In the genomic region with DNA sequence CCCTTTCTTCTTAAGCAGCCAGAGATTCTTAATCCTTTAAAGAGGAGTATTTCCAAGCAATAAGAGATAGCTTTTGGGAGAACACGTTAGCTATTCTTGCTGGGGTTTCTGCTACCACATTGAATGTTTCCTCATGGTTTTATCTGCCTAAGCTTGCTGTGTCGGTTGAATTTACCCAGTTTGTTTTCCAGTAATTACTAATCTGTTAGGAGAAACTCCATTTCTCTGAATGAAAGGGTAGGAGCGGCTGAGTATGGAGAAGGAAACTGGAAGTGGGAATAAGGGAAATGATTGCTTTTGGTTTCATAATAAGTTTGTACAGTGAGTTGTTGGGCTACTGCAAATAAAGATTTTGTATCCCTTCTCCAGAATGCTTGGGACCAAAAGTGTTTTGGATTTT, we compare ENCODE assay signal across 8 cellular contexts. TPM values are rescaled to one million over a fixed set of nuclear protein-coding genes. Genes with fewer than 3 reads are reported as not detected.
DNase-seq lines count a peak whose midpoint lies in the region; ATAC-seq and TF ChIP-seq lines count a peak whose summit lies in the region.

No MANE protein-coding gene starts in this region.

- ATAC-seq in Right ventricle myocardium inferior (no peak), omental fat pad (ENCODE audit: low FRiP score) (no peak), GM19452 (IDR thresholded peaks at IDR 0.05; ENCODE audit: unreplicated experiment) (no peak), GM21825 (IDR thresholded peaks at IDR 0.05; ENCODE audit: unreplicated experiment) (no peak)

- WGBS in mesenchymal stem cell, result 24% methylated on average over 3 of the region's 3 CpGs

- DNase-seq in right atrium auricular region (ENCODE audit: low spot score), result no peak
- DNase-seq in Right ventricle myocardium inferior (ENCODE audit: missing footprints), result no peak
- peak; percentile 25 for DNase-seq in astrocyte of the hippocampus (ENCODE audit: low read depth, low spot score)
- peak; percentile 45 for DNase-seq in mesenchymal stem cell
- DNase-seq in omental fat pad (ENCODE audit: low spot score), result no peak
- no peak for DNase-seq in effector CD4-positive, alpha-beta T cell

- no peak overlapping the region for H2BK12ac ChIP-seq in mesenchymal stem cell (ENCODE audit: low read length in 2 of 2)

- no peak overlapping the region for H2AK5ac ChIP-seq in mesenchymal stem cell (ENCODE audit: low read length, severe bottlenecking)

- no peak overlapping the region for H2AFZ ChIP-seq in mesenchymal stem cell (ENCODE audit: low read depth, low read length)

- peak overlapping the region; percentile 97 for H3K4me2 ChIP-seq in mesenchymal stem cell (ENCODE audit: low read length, poor library complexity, severe bottlenecking)

- H3K27me3 ChIP-seq in right atrium auricular region (no peaks in the 10 kb centered on the region), mesenchymal stem cell (ENCODE audit: control insufficient read depth in 1 of 2, insufficient read depth in 1 of 2, low read length in 2 of 2) (no peaks in the 10 kb centered on the region)

- H3K18ac ChIP-seq in mesenchymal stem cell (ENCODE audit: low read depth in 1 of 2, low read length in 2 of 2), result no peak overlapping the region

- H3K4me3 ChIP-seq in right atrium auricular region (peak overlapping the region; percentile 75 to 92), mesenchymal stem cell (ENCODE audit: insufficient read depth in 1 of 2, low read depth in 1 of 2, low read length in 2 of 2) (peak overlapping the region in 1 of 2 experiments; percentile 92)

- no peak overlapping the region for H4K8ac ChIP-seq in mesenchymal stem cell (ENCODE audit: low read length)

- H2BK5ac ChIP-seq in mesenchymal stem cell (ENCODE audit: low read depth, low read length, poor library complexity, severe bottlenecking), result no peak overlapping the region

- no peaks in the 10 kb centered on the region for H3K36me3 ChIP-seq in right atrium auricular region
- H3K36me3 ChIP-seq in mesenchymal stem cell (ENCODE audit: control insufficient read depth in 1 of 2, insufficient read depth in 2 of 2, low read depth in 1 of 2, low read length in 2 of 2), result peaks cover 0 to 12% of the 10 kb centered on the region in 2 experiments

- intact Hi-C loops in Right ventricle myocardium inferior (cut with DNase I), result loop anchor here (10.0 kb wide), 2 partner anchors 301 to 609 kb away; no protein-coding TSS in a partner anchor

- no peak overlapping the region for H3K14ac ChIP-seq in mesenchymal stem cell (ENCODE audit: low read length in 2 of 2)

- H3K9ac ChIP-seq in mesenchymal stem cell (ENCODE audit: low read length), result peak overlapping the region; percentile 95

- peaks cover 0 to 35% of the 10 kb centered on the region in 2 donors for H3K4me1 ChIP-seq in right atrium auricular region
- H3K4me1 ChIP-seq in mesenchymal stem cell (ENCODE audit: control insufficient read depth, insufficient read depth, low read depth, low read length), result peaks cover 2% of the 10 kb centered on the region

- H3K27ac ChIP-seq in right atrium auricular region, result peak overlapping the region; percentile 99 to 100
- H3K27ac ChIP-seq in mesenchymal stem cell (ENCODE audit: low read length, poor library complexity, severe bottlenecking), result peak overlapping the region; percentile 10

- no peak overlapping the region for H3K23ac ChIP-seq in mesenchymal stem cell (ENCODE audit: low read length in 2 of 2)

- H3K79me1 ChIP-seq in mesenchymal stem cell (replicated peaks; ENCODE audit: low read length, poor library complexity, severe bottlenecking), result peaks cover 7% of the 10 kb centered on the region

- H3K4ac ChIP-seq in mesenchymal stem cell (ENCODE audit: low read depth in 1 of 2, low read length in 2 of 2), result no peak overlapping the region

- no peak overlapping the region for H4K91ac ChIP-seq in mesenchymal stem cell (ENCODE audit: low read length)

- H2BK15ac ChIP-seq in mesenchymal stem cell (ENCODE audit: low read depth, poor library complexity, severe bottlenecking), result no peak overlapping the region

- TF ChIP-seq CTCF in right atrium auricular region (IDR thresholded peaks at IDR 0.05), result no peak
- TF ChIP-seq CTCF in omental fat pad (IDR thresholded peaks at IDR 0.05), result no peak

- H2BK120ac ChIP-seq in mesenchymal stem cell (ENCODE audit: low read depth, low read length), result no peak overlapping the region

- H3K9me3 ChIP-seq in right atrium auricular region, result no peaks in the 10 kb centered on the region
- H3K9me3 ChIP-seq in mesenchymal stem cell (ENCODE audit: control insufficient read depth, low read length), result no peaks in the 10 kb centered on the region

RNA-seq across cellular contexts. Expression of a gene that starts 1.2 kb away (rescaled TPM):
- total RNA-seq in right atrium auricular region, result 10 to 100 TPM in 1 of 2 donors, 1 to 10 TPM in 1; 7.6 to 21.6 TPM
- 17.6 TPM for total RNA-seq in Right ventricle myocardium inferior
- 6.6 TPM for polyA plus RNA-seq in mesenchymal stem cell (2013, experiment 1 of 2)
- polyA plus RNA-seq in mesenchymal stem cell (2013, experiment 2 of 2), result 6.4 TPM
- total RNA-seq in omental fat pad, result 10 to 100 TPM; 19.6 to 50.4 (median 30.1) TPM

Comparison
In these comparisons a context has a peak if more than half of its experiments do, and no peak if none do; other contexts are left out.
1. DNase-seq: peak in astrocyte of the hippocampus (single experiment) and mesenchymal stem cell (single experiment); none in right atrium auricular region (single experiment), Right ventricle myocardium inferior (single experiment), omental fat pad (single experiment) and effector CD4-positive, alpha-beta T cell (single experiment).